In the genomic region with DNA sequence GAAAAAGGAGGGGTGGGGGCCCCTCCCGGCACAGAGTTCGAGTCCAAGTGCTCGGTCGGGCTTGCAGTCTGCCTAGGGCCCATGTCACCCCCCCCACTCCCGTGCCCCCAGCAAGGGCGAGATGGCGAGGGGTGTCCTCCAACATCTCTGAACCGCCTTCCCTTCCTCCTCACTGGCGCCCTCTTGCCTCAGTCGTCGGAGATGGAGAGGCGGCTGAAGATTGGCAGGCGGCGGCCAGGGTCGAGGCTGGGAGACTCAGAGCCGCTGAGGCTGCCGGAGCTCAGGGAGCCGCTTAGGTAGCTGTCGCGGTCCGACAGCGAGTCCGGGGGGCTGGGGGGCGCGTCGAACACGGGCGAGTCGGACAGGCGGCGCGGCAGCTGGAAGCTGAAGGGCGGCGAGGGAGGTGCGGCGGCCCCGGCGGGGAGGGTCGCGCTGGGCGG, we compare ENCODE assay signal across 1 cellular context.
TF ChIP-seq lines count a peak whose summit lies in the region.

No MANE protein-coding gene starts in this region.

TF ChIP-seq in IMR-90, 13 proteins besides CTCF, POLR2A, EP300 and RAD21 (continued from another document):
- no peak for TF ChIP-seq MAFK (IDR thresholded peaks at IDR 0.05; ENCODE audit: low read depth, low read length)
